In the genomic region with DNA sequence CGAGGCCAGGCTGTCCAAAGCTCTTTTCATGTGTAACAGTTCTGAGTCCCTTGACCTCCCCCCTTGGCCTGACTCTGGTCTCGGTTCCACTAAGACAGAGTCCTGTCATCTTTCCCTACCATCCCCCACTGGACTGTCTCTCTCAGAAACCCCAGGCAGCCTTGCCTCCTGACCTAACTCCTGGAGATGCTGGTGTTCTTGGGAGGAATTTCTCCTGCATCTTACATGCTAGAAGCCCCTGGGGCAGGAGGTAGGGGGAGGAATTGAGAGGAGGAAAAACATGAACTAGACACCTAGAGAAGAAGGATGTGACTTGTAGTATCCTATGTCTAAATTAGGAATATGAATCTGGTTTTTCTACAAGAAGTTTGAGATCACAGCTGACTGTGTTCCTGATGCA, we compare ENCODE assay signal across 14 cellular contexts. TPM values are rescaled to one million over a fixed set of nuclear protein-coding genes. Genes with fewer than 3 reads are reported as not detected.
DNase-seq lines count a peak whose midpoint lies in the region; ATAC-seq lines count a peak whose summit lies in the region.
"Had no signal": no experiment of that assay in that cellular context is flagged by ENCODE, and none has a peak within 500 bp of the region (broad histone marks: within the 10 kb centered on the region; RNA-seq: fewer than 3 reads in every experiment).

No MANE protein-coding gene starts in this region.

- no peak for DNase-seq in activated T-cell treated with anti-CD3 and anti-CD28 coated beads, Interleukin-2, amount 50 U/mL, for 24 hours
- no peak for DNase-seq in activated T-cell treated with anti-CD3 and anti-CD28 coated beads for 4 hours
- DNase-seq in activated CD4-positive, alpha-beta memory T cell treated with anti-CD3 and anti-CD28 coated beads for 36 hours: no peak
- DNase-seq in immature natural killer cell: no peak
- DNase-seq in DMS114 treated with DMSO at 0.1 percent for 48 hours (lab: John Stamatoyannopoulos, UW; ENCODE audit: unreplicated experiment): no peak
- DNase-seq: activated CD8-positive, alpha-beta memory T cell treated with anti-CD3 and anti-CD28 coated beads, Interleukin-2, amount 50 U/mL, for 48 hours; gastrocnemius medialis; NCI-H2029 treated with DMSO at 0.1 percent for 48 hours; NCI-H524 treated with DMSO at 0.1 percent for 48 hours; stimulated activated CD4-positive, alpha-beta T cell treated with anti-CD3 and anti-CD28 coated beads, Interleukin-4, amount 100 ng/mL, for 24 hours had no signal

- no peaks in the 10 kb centered on the region for H3K9me3 Mint-ChIP-seq in activated T-cell treated with anti-CD3 and anti-CD28 coated beads, Interleukin-2, amount 50 U/mL, for 24 hours
- H3K9me3 Mint-ChIP-seq in activated CD4-positive, alpha-beta memory T cell treated with anti-CD3 and anti-CD28 coated beads for 36 hours: no peaks in the 10 kb centered on the region
- no peaks in the 10 kb centered on the region for H3K9me3 Mint-ChIP-seq in immature natural killer cell
- no peaks in the 10 kb centered on the region for H3K9me3 Mint-ChIP-seq in stimulated activated memory B cell treated with anti-CD40 and anti-IgM and Interleukin-4, amounts not matched to agents 10 μg/mL and 1 μg/mL and 100 μg/mL, for 72 hours

- peaks cover 23% of the 10 kb centered on the region for H3K4me1 Mint-ChIP-seq in activated T-cell treated with anti-CD3 and anti-CD28 coated beads, Interleukin-2, amount 50 U/mL, for 24 hours (ENCODE audit: low read depth)
- peaks cover 23% of the 10 kb centered on the region for H3K4me1 Mint-ChIP-seq in activated CD4-positive, alpha-beta memory T cell treated with anti-CD3 and anti-CD28 coated beads for 36 hours (ENCODE audit: low read depth)
- peaks cover 32 to 34% of the 10 kb centered on the region in 2 donors for H3K4me1 Mint-ChIP-seq in immature natural killer cell
- peaks cover 73% of the 10 kb centered on the region for H3K4me1 Mint-ChIP-seq in stimulated activated memory B cell treated with anti-CD40 and anti-IgM and Interleukin-4, amounts not matched to agents 10 μg/mL and 1 μg/mL and 100 μg/mL, for 72 hours

- POLR2A ChIA-PET in activated CD4-positive, alpha-beta memory T cell treated with anti-CD3 and anti-CD28 coated beads for 36 hours (lab: Charles Lee): interaction anchor here (0.6 kb wide), 1 partner anchor 42 kb away, joined by 3 read pairs; no protein-coding TSS in a partner anchor

- no peak for ATAC-seq in stimulated activated memory B cell treated with anti-CD40 and anti-IgM and Interleukin-4, amounts not matched to agents 10 μg/mL and 1 μg/mL and 100 μg/mL, for 72 hours
- ATAC-seq in HG02973 (IDR thresholded peaks at IDR 0.05; ENCODE audit: unreplicated experiment) (no peak), HG03025 (IDR thresholded peaks at IDR 0.05; ENCODE audit: low FRiP score, unreplicated experiment) (no peak)
- ATAC-seq: gastrocnemius medialis, HCT116 had no signal

- no peaks in the 10 kb centered on the region for H3K27me3 Mint-ChIP-seq in activated T-cell treated with anti-CD3 and anti-CD28 coated beads, Interleukin-2, amount 50 U/mL, for 24 hours
- no peaks in the 10 kb centered on the region for H3K27me3 Mint-ChIP-seq in activated CD4-positive, alpha-beta memory T cell treated with anti-CD3 and anti-CD28 coated beads for 36 hours
- H3K27me3 Mint-ChIP-seq in immature natural killer cell (ENCODE audit: low read depth in 3 of 3): peaks cover 2 to 4% (median 3%) of the 10 kb centered on the region in 3 donors
- H3K27me3 Mint-ChIP-seq in stimulated activated memory B cell treated with anti-CD40 and anti-IgM and Interleukin-4, amounts not matched to agents 10 μg/mL and 1 μg/mL and 100 μg/mL, for 72 hours: no peaks in the 10 kb centered on the region

- intact Hi-C loops in activated CD4-positive, alpha-beta memory T cell treated with anti-CD3 and anti-CD28 coated beads for 36 hours (cut with micrococcal nuclease): no loop called here

- peak overlapping the region; percentile 93 for H3K27ac Mint-ChIP-seq in activated T-cell treated with anti-CD3 and anti-CD28 coated beads, Interleukin-2, amount 50 U/mL, for 24 hours
- peak overlapping the region; percentile 81 for H3K27ac Mint-ChIP-seq in activated CD4-positive, alpha-beta memory T cell treated with anti-CD3 and anti-CD28 coated beads for 36 hours
- H3K27ac Mint-ChIP-seq in immature natural killer cell: peak overlapping the region; percentile 93 to 98 (median 94)
- H3K27ac Mint-ChIP-seq in stimulated activated memory B cell treated with anti-CD40 and anti-IgM and Interleukin-4, amounts not matched to agents 10 μg/mL and 1 μg/mL and 100 μg/mL, for 72 hours: peak overlapping the region; percentile 99

- CTCF ChIA-PET in activated CD4-positive, alpha-beta memory T cell treated with anti-CD3 and anti-CD28 coated beads for 36 hours (lab: Charles Lee): interaction anchor here (0.9 to 4.1 kb wide), 3 partner anchors 20 to 146 kb away, joined by 3 to 15 read pairs (median 3); no protein-coding TSS in a partner anchor

- no peak overlapping the region for H3K4me3 Mint-ChIP-seq in activated T-cell treated with anti-CD3 and anti-CD28 coated beads, Interleukin-2, amount 50 U/mL, for 24 hours
- no peak overlapping the region for H3K4me3 Mint-ChIP-seq in activated CD4-positive, alpha-beta memory T cell treated with anti-CD3 and anti-CD28 coated beads for 36 hours
- H3K4me3 Mint-ChIP-seq in immature natural killer cell: peak overlapping the region; percentile 84 to 96 (median 88)
- H3K4me3 Mint-ChIP-seq in stimulated activated memory B cell treated with anti-CD40 and anti-IgM and Interleukin-4, amounts not matched to agents 10 μg/mL and 1 μg/mL and 100 μg/mL, for 72 hours: no peak overlapping the region

- H3K36me3 Mint-ChIP-seq in activated T-cell treated with anti-CD3 and anti-CD28 coated beads, Interleukin-2, amount 50 U/mL, for 24 hours (ENCODE audit: low read depth): peaks cover 67% of the 10 kb centered on the region
- peaks cover 12% of the 10 kb centered on the region for H3K36me3 Mint-ChIP-seq in activated CD4-positive, alpha-beta memory T cell treated with anti-CD3 and anti-CD28 coated beads for 36 hours
- H3K36me3 Mint-ChIP-seq in immature natural killer cell: peaks cover 14 to 20% (median 19%) of the 10 kb centered on the region in 3 donors
- H3K36me3 Mint-ChIP-seq in stimulated activated memory B cell treated with anti-CD40 and anti-IgM and Interleukin-4, amounts not matched to agents 10 μg/mL and 1 μg/mL and 100 μg/mL, for 72 hours: peaks cover 80% of the 10 kb centered on the region

RNA-seq across cellular contexts. Expression of gene IL18BP, which starts 0.6 kb away (rescaled TPM):
- 1 to 10 TPM; 6.6 to 9.3 TPM for total RNA-seq in activated CD4-positive, alpha-beta memory T cell treated with anti-CD3 and anti-CD28 coated beads for 36 hours
- 10 to 100 TPM in 1 of 3 donors, 1 to 10 TPM in 2; 6.0 to 22.6 (median 8.6) TPM for polyA plus RNA-seq in immature natural killer cell

Comparison
In these comparisons a context has a peak if more than half of its experiments do, and no peak if none do; other contexts are left out.
1. H3K4me3 Mint-ChIP-seq: peak in immature natural killer cell (5 of 5); none in activated T-cell treated with anti-CD3 and anti-CD28 coated beads, Interleukin-2, amount 50 U/mL, for 24 hours (single experiment), activated CD4-positive, alpha-beta memory T cell treated with anti-CD3 and anti-CD28 coated beads for 36 hours (single experiment) and stimulated activated memory B cell treated with anti-CD40 and anti-IgM and Interleukin-4, amounts not matched to agents 10 μg/mL and 1 μg/mL and 100 μg/mL, for 72 hours (single experiment).
2. Peak in every context shown above with its lines, with median percentiles within 50 percentile points of each other: H3K27ac Mint-ChIP-seq.